In the genomic region with DNA sequence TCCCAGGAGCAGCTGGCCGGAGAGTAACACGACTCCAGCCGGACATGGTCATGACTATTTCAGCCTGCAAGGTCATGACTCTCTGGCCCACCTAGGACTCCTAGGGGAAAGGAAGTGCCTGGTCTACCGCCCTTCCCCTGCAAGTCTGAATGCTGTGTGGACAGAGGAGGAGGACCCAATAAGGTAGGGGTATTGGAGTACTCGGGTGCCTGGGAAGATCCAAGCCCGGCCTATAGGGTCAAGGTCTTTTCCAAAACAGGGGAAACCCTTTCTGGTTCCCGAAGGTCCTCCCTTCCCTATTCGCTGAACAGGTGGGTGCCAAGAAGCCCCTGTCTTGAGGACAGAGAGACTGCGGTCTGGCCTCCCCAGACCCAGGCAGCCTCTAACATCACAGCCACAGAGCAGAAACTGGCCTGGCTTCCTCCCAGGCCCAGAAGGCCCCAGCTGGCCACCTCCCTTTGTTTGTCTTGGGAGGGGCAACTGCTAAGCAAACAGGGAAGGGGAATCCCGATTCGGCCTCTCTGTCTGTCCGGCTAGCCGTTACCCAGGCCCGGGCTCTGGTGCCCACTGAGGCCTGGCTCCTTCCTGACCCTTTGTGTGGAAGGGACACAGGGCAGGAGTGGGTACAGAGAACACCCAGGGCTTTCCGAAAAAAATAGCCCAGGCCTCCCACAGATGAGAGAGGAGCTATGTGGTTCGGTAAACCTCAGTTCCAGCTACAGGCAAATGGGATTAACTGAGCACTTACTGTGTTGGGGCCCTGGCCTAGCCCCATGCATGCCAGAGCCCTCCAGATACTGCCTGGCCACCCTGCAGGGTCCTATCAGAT, we compare ENCODE assay signal across 11 cellular contexts. TPM values are rescaled to one million over a fixed set of nuclear protein-coding genes. Genes with fewer than 3 reads are reported as not detected.
DNase-seq lines count a peak whose midpoint lies in the region; ATAC-seq and TF ChIP-seq lines count a peak whose summit lies in the region.
"Had no signal": no experiment of that assay in that cellular context is flagged by ENCODE, and none has a peak within 500 bp of the region (broad histone marks: within the 10 kb centered on the region; RNA-seq: fewer than 3 reads in every experiment).

No MANE protein-coding gene starts in this region.

- peaks cover 1% of the 10 kb centered on the region for H3K79me2 ChIP-seq in parathyroid adenoma

- H3K9ac ChIP-seq in parathyroid adenoma, result no peak overlapping the region

- H3K36me3 ChIP-seq in parathyroid adenoma (ENCODE audit: control insufficient read depth, insufficient read depth, low read length), result no peaks in the 10 kb centered on the region

- ATAC-seq in CD4-positive, alpha-beta T cell (ENCODE audit: poor library complexity), result no peak
- ATAC-seq in GM21825 (IDR thresholded peaks at IDR 0.05; ENCODE audit: unreplicated experiment) (no peak), GM21529 (IDR thresholded peaks at IDR 0.05; ENCODE audit: unreplicated experiment) (no peak), GM18520 (IDR thresholded peaks at IDR 0.05; ENCODE audit: unreplicated experiment) (no peak)
- ATAC-seq: stimulated activated naive CD8-positive, alpha-beta T cell treated with anti-CD3 and anti-CD28 coated beads, Interleukin-15, Interleukin-2, amounts not matched to agents 100 U/mL and 50 U/mL, for 24 hours had no signal

- peak overlapping the region; percentile 98 for H3K27ac Mint-ChIP-seq in CD4-positive, alpha-beta T cell
- H3K27ac Mint-ChIP-seq: T-helper 1 cell treated with Interleukin-12 subunit alpha and Interleukin-12 subunit beta and Interleukin-4 antibody, amounts not matched to agents 30 μg/mL and 1 μg/mL, for 36 hours had no signal

- no peaks in the 10 kb centered on the region for H3K9me3 ChIP-seq in CD4-positive, alpha-beta T cell (ENCODE audit: control insufficient read depth, low read length)
- no peaks in the 10 kb centered on the region for H3K9me3 ChIP-seq in parathyroid adenoma (ENCODE audit: control insufficient read depth, low read length)

- no peak overlapping the region for H3K27ac ChIP-seq in CD4-positive, alpha-beta T cell (ENCODE audit: low read depth, low read length)
- peak overlapping the region; percentile 56 for H3K27ac ChIP-seq in parathyroid adenoma

- intact Hi-C loops in CD4-positive, alpha-beta T cell (cut with DNase I, micrococcal nuclease), result loop anchor here in 1 of 2 experiments (5.0 kb wide), 1 partner anchor 212 kb away; no protein-coding TSS in a partner anchor

- POLR2A ChIA-PET in CD4-positive, alpha-beta T cell (lab: Charles Lee), result interaction anchor here (1.7 to 10.3 kb wide), 3 partner anchors 7 to 17 kb away, joined by 5 to 205 read pairs (median 15); no protein-coding TSS in a partner anchor

- DNase-seq in CD4-positive, alpha-beta T cell, result no peak
- DNase-seq in NCI-H774 (lab: John Stamatoyannopoulos, UW), result peak; percentile 70
- DNase-seq in fibroblast of the aortic adventitia (ENCODE audit: low read depth), result peak; percentile 27
- no peak for DNase-seq in stimulated activated naive CD4-positive, alpha-beta T cell treated with Interleukin-2 at 50 U/mL for 16 hours (lab: John Stamatoyannopoulos, UW)
- DNase-seq: effector CD8-positive, alpha-beta T cell; stimulated activated naive CD8-positive, alpha-beta T cell treated with anti-CD3 and anti-CD28 coated beads, Interleukin-15, Interleukin-2, amounts not matched to agents 100 U/mL and 50 U/mL, for 24 hours had no signal

- no peaks in the 10 kb centered on the region for H3K9me3 Mint-ChIP-seq in CD4-positive, alpha-beta T cell
- H3K9me3 Mint-ChIP-seq: T-helper 1 cell treated with Interleukin-12 subunit alpha and Interleukin-12 subunit beta and Interleukin-4 antibody, amounts not matched to agents 30 μg/mL and 1 μg/mL, for 36 hours had no signal

- H3K27me3 Mint-ChIP-seq in CD4-positive, alpha-beta T cell, result no peaks in the 10 kb centered on the region

- H3K4me2 ChIP-seq in parathyroid adenoma (ENCODE audit: low read length), result no peak overlapping the region

- no peak for TF ChIP-seq CTCF in CD4-positive, alpha-beta T cell (IDR thresholded peaks at IDR 0.05)
- TF ChIP-seq CTCF in fibroblast of the aortic adventitia (IDR thresholded peaks at IDR 0.05; ENCODE audit: insufficient read depth, low read length) (no peak), parathyroid adenoma (IDR thresholded peaks at IDR 0.05) (no peak)

- CTCF ChIA-PET in CD4-positive, alpha-beta T cell (lab: Charles Lee), result interaction anchor here (0.9 kb wide), 1 partner anchor 49 kb away, joined by 3 read pairs; no protein-coding TSS in a partner anchor

- no peaks in the 10 kb centered on the region for H3K27me3 ChIP-seq in CD4-positive, alpha-beta T cell (ENCODE audit: control insufficient read depth, insufficient read depth, low read length)
- no peaks in the 10 kb centered on the region for H3K27me3 ChIP-seq in parathyroid adenoma (ENCODE audit: control insufficient read depth, insufficient read depth, low read length)

- no peak overlapping the region for H2AFZ ChIP-seq in parathyroid adenoma

- H3K4me3 ChIP-seq in fibroblast of the aortic adventitia (ENCODE audit: low read depth, low read length) (no peak overlapping the region), parathyroid adenoma (ENCODE audit: low read depth, low read length) (no peak overlapping the region)

- peaks cover 75% of the 10 kb centered on the region for H3K4me1 Mint-ChIP-seq in CD4-positive, alpha-beta T cell (ENCODE audit: low read depth)

- peaks cover 4% of the 10 kb centered on the region for H3K4me1 ChIP-seq in parathyroid adenoma

- no peak overlapping the region for H3K4me3 Mint-ChIP-seq in CD4-positive, alpha-beta T cell
- H3K4me3 Mint-ChIP-seq: T-helper 1 cell treated with Interleukin-12 subunit alpha and Interleukin-12 subunit beta and Interleukin-4 antibody, amounts not matched to agents 30 μg/mL and 1 μg/mL, for 36 hours had no signal

- peaks cover 6% of the 10 kb centered on the region for H3K36me3 Mint-ChIP-seq in CD4-positive, alpha-beta T cell (ENCODE audit: low read depth)

RNA-seq across cellular contexts. Expression of gene GRAMD1A, which starts 5.3 kb away (rescaled TPM):
- total RNA-seq in CD4-positive, alpha-beta T cell, result 100 to 1,000 TPM; 221 to 229 TPM
- total RNA-seq in fibroblast of the aortic adventitia (ENCODE audit: low replicate concordance), result 25.1 and 27.0 TPM in 2 replicates

RNA-seq across cellular contexts. Expression of gene ZNF792, which starts 30.8 kb away (rescaled TPM):
- total RNA-seq in CD4-positive, alpha-beta T cell, result 1 to 10 TPM; 6.8 to 8.9 TPM
- total RNA-seq in fibroblast of the aortic adventitia (ENCODE audit: low replicate concordance), result 1.7 and 3.0 TPM in 2 replicates

RNA-seq across cellular contexts. Expression of gene SCN1B, which starts 35.4 kb away (rescaled TPM):
- total RNA-seq in CD4-positive, alpha-beta T cell, result 1 to 10 TPM; 1.4 to 2.3 TPM
- total RNA-seq in fibroblast of the aortic adventitia (ENCODE audit: low replicate concordance), result 7.0 and 12.1 TPM in 2 replicates

RNA-seq across cellular contexts. Expression of gene HPN, which starts 46.7 kb away (rescaled TPM):
- not detected for total RNA-seq in CD4-positive, alpha-beta T cell
- 0.98 TPM in 1 of 2 replicates, not detected in the other for total RNA-seq in fibroblast of the aortic adventitia (ENCODE audit: low replicate concordance)

Comparison
In these comparisons a context has a peak if more than half of its experiments do, and no peak if none do; other contexts are left out.
1. DNase-seq: peak in NCI-H774 (single experiment) and fibroblast of the aortic adventitia (single experiment); none in CD4-positive, alpha-beta T cell (0 of 10) and stimulated activated naive CD4-positive, alpha-beta T cell treated with Interleukin-2 at 50 U/mL for 16 hours (single experiment).